ENCODE assay signal across 24 cellular contexts in genomic region chr21:33357177-33357576, GRCh38. TPM values are rescaled to one million over a fixed set of nuclear protein-coding genes. Genes with fewer than 3 reads are reported as not detected.
A peak's percentile ranks its signal among the peaks of the same experiment; 100 is the strongest.
DNase-seq lines count a peak whose midpoint lies in the region; ATAC-seq and TF ChIP-seq lines count a peak whose summit lies in the region.
"Had no signal": no experiment of that assay in that cellular context is flagged by ENCODE, and none has a peak within 500 bp of the region (broad histone marks: within the 10 kb centered on the region; RNA-seq: fewer than 3 reads in every experiment).

No MANE protein-coding gene starts in this region.

- no peaks in the 10 kb centered on the region for H3K9me3 ChIP-seq in subcutaneous abdominal adipose tissue (ENCODE audit: control insufficient read depth in 5 of 5, low read length in 5 of 5)
- no peaks in the 10 kb centered on the region for H3K9me3 ChIP-seq in naive thymus-derived CD4-positive, alpha-beta T cell (ENCODE audit: control insufficient read depth in 2 of 3, low read length in 3 of 3)
- no peaks in the 10 kb centered on the region for H3K9me3 ChIP-seq in effector memory CD4-positive, alpha-beta T cell (ENCODE audit: control insufficient read depth, low read length)
- H3K9me3 ChIP-seq: BE2C, Peyer's patch had no signal

- intact Hi-C loops in activated CD4-positive, alpha-beta T cell treated with anti-CD3 and anti-CD28 coated beads for 36 hours (cut with DNase I, micrococcal nuclease), result loop anchor here in 1 of 2 experiments (10.0 kb wide), 1 partner anchor 522 kb away; no protein-coding TSS in a partner anchor
- intact Hi-C loops in natural killer cell (cut with micrococcal nuclease), result no loop called here
- intact Hi-C loops in naive thymus-derived CD4-positive, alpha-beta T cell (cut with micrococcal nuclease), result no loop called here

- H3K4me3 Mint-ChIP-seq in activated CD4-positive, alpha-beta T cell treated with anti-CD3 and anti-CD28 coated beads for 36 hours, result no peak overlapping the region
- H3K4me3 Mint-ChIP-seq in natural killer cell treated with Interleukin-12 subunit alpha and Interleukin-12 subunit beta and Interleukin-15 and Interleukin-18, amount 100 ng/mL, for 72 hours, result no peak overlapping the region
- H3K4me3 Mint-ChIP-seq in natural killer cell, result no peak overlapping the region
- H3K4me3 Mint-ChIP-seq in brain, result no peak overlapping the region
- no peak overlapping the region for H3K4me3 Mint-ChIP-seq in naive thymus-derived CD4-positive, alpha-beta T cell
- H3K4me3 Mint-ChIP-seq: CD14-positive monocyte, IgD-negative memory B cell had no signal

- TF ChIP-seq CTCF in natural killer cell (IDR thresholded peaks at IDR 0.05) (no peak), brain (conservative IDR thresholded peaks at IDR 0.05) (no peak)

- H3K9me3 Mint-ChIP-seq in activated CD4-positive, alpha-beta T cell treated with anti-CD3 and anti-CD28 coated beads for 36 hours (ENCODE audit: low read depth), result no peaks in the 10 kb centered on the region
- no peaks in the 10 kb centered on the region for H3K9me3 Mint-ChIP-seq in natural killer cell treated with Interleukin-12 subunit alpha and Interleukin-12 subunit beta and Interleukin-15 and Interleukin-18, amount 100 ng/mL, for 72 hours
- H3K9me3 Mint-ChIP-seq in natural killer cell (no peaks in the 10 kb centered on the region), brain (peaks cover 0 to 3% (median 0%) of the 10 kb centered on the region in 5 experiments)
- H3K9me3 Mint-ChIP-seq in naive thymus-derived CD4-positive, alpha-beta T cell, result no peaks in the 10 kb centered on the region

- H3K4me1 Mint-ChIP-seq in activated CD4-positive, alpha-beta T cell treated with anti-CD3 and anti-CD28 coated beads for 36 hours, result peaks cover 18% of the 10 kb centered on the region
- H3K4me1 Mint-ChIP-seq in natural killer cell treated with Interleukin-12 subunit alpha and Interleukin-12 subunit beta and Interleukin-15 and Interleukin-18, amount 100 ng/mL, for 72 hours (ENCODE audit: low read depth in 2 of 2), result peaks cover 11 to 15% of the 10 kb centered on the region in 2 donors
- H3K4me1 Mint-ChIP-seq in natural killer cell, result peaks cover 14 to 20% of the 10 kb centered on the region in 2 donors
- H3K4me1 Mint-ChIP-seq in brain, result peaks cover 14% of the 10 kb centered on the region
- peaks cover 7 to 22% (median 20%) of the 10 kb centered on the region in 7 donors for H3K4me1 Mint-ChIP-seq in naive thymus-derived CD4-positive, alpha-beta T cell

- no peaks in the 10 kb centered on the region for H3K27me3 ChIP-seq in subcutaneous abdominal adipose tissue (ENCODE audit: control insufficient read depth in 5 of 5, insufficient read depth in 4 of 5, low read length in 5 of 5)
- no peaks in the 10 kb centered on the region for H3K27me3 ChIP-seq in naive thymus-derived CD4-positive, alpha-beta T cell (ENCODE audit: control insufficient read depth in 2 of 2, insufficient read depth in 2 of 2, low read length in 2 of 2)
- H3K27me3 ChIP-seq in effector memory CD4-positive, alpha-beta T cell (replicated peaks; ENCODE audit: control insufficient read depth, insufficient read depth, low read length, poor library complexity, severe bottlenecking), result no peaks in the 10 kb centered on the region
- H3K27me3 ChIP-seq: Peyer's patch had no signal

- H3K27me3 Mint-ChIP-seq in activated CD4-positive, alpha-beta T cell treated with anti-CD3 and anti-CD28 coated beads for 36 hours, result no peaks in the 10 kb centered on the region
- peaks cover 4 to 5% of the 10 kb centered on the region in 2 donors for H3K27me3 Mint-ChIP-seq in natural killer cell treated with Interleukin-12 subunit alpha and Interleukin-12 subunit beta and Interleukin-15 and Interleukin-18, amount 100 ng/mL, for 72 hours
- H3K27me3 Mint-ChIP-seq in natural killer cell (ENCODE audit: low read depth in 2 of 2) (peaks cover 2 to 4% of the 10 kb centered on the region in 2 donors), brain (no peaks in the 10 kb centered on the region)
- H3K27me3 Mint-ChIP-seq in naive thymus-derived CD4-positive, alpha-beta T cell, result no peaks in the 10 kb centered on the region

- peaks cover 20 to 33% (median 23%) of the 10 kb centered on the region in 5 donors for H3K36me3 ChIP-seq in subcutaneous abdominal adipose tissue (ENCODE audit: control insufficient read depth in 5 of 5, insufficient read depth in 5 of 5, low read length in 5 of 5)
- peaks cover 0 to 48% (median 5%) of the 10 kb centered on the region in 3 experiments for H3K36me3 ChIP-seq in naive thymus-derived CD4-positive, alpha-beta T cell (ENCODE audit: control insufficient read depth in 2 of 3, insufficient read depth in 3 of 3, low read length in 3 of 3)
- H3K36me3 ChIP-seq in effector memory CD4-positive, alpha-beta T cell (ENCODE audit: control insufficient read depth, insufficient read depth, low read length), result peaks cover 26% of the 10 kb centered on the region

- no peak overlapping the region for H3K4me3 ChIP-seq in subcutaneous abdominal adipose tissue (ENCODE audit: low read depth in 1 of 5, low read length in 5 of 5)
- no peak overlapping the region for H3K4me3 ChIP-seq in naive thymus-derived CD4-positive, alpha-beta T cell (ENCODE audit: low read length)
- no peak overlapping the region for H3K4me3 ChIP-seq in effector memory CD4-positive, alpha-beta T cell (ENCODE audit: insufficient read depth, low read depth, low read length, poor library complexity, severe bottlenecking)
- H3K4me3 ChIP-seq: Peyer's patch had no signal

- DNase-seq in activated CD4-positive, alpha-beta T cell treated with anti-CD3 and anti-CD28 coated beads for 36 hours, result no peak
- no peak for DNase-seq in activated CD4-positive, alpha-beta T cell treated with anti-CD3 and anti-CD28 coated beads, Interleukin-2, amount 50 U/mL, for 1 hour
- DNase-seq in natural killer cell treated with Interleukin-12 subunit alpha and Interleukin-12 subunit beta and Interleukin-15 and Interleukin-18, amount 100 ng/mL, for 72 hours (ENCODE audit: low spot score), result peak; percentile 44
- no peak for DNase-seq in natural killer cell
- DNase-seq in naive thymus-derived CD4-positive, alpha-beta T cell, result no peak
- DNase-seq in effector memory CD4-positive, alpha-beta T cell, result no peak
- DNase-seq: BE2C, DMS153, DND-41, NCI-H1048, NCI-H1417, NCI-H1694, NCI-H2029 treated with DMSO at 0.1 percent for 48 hours, NCI-H2227 treated with DMSO at 0.1 percent for 48 hours, NCI-H526 treated with DMSO at 0.1 percent for 48 hours, OCI-M1, Peyer's patch, SIG-M5 had no signal

- CTCF ChIA-PET in activated CD4-positive, alpha-beta T cell treated with anti-CD3 and anti-CD28 coated beads for 36 hours (lab: Charles Lee), result interaction anchor here (1.7 to 5.4 kb wide), 2 partner anchors 88 to 160 kb away, joined by 4 to 46 read pairs; no protein-coding TSS in a partner anchor
- CTCF ChIA-PET in naive thymus-derived CD4-positive, alpha-beta T cell (lab: Charles Lee), result no interaction called here

- no peak overlapping the region for H3K9ac ChIP-seq in subcutaneous abdominal adipose tissue (ENCODE audit: low read length in 5 of 5)

- POLR2A ChIA-PET in activated CD4-positive, alpha-beta T cell treated with anti-CD3 and anti-CD28 coated beads for 36 hours (lab: Charles Lee), result no interaction called here
- POLR2A ChIA-PET in naive thymus-derived CD4-positive, alpha-beta T cell (lab: Charles Lee), result interaction anchor here (0.6 kb wide), 1 partner anchor 11 kb away, joined by 3 read pairs; no protein-coding TSS in a partner anchor

- peak overlapping the region; percentile 23 for H3K27ac ChIP-seq in subcutaneous abdominal adipose tissue (ENCODE audit: low read depth, low read length)
- no peak overlapping the region for H3K27ac ChIP-seq in naive thymus-derived CD4-positive, alpha-beta T cell (ENCODE audit: low read depth, low read length)
- H3K27ac ChIP-seq in effector memory CD4-positive, alpha-beta T cell (ENCODE audit: insufficient read depth, low read length, poor library complexity, severe bottlenecking), result no peak overlapping the region
- H3K27ac ChIP-seq: 22Rv1, Peyer's patch had no signal

- ATAC-seq in activated CD4-positive, alpha-beta T cell treated with anti-CD3 and anti-CD28 coated beads for 36 hours, result no peak
- no peak for ATAC-seq in natural killer cell treated with Interleukin-12 subunit alpha and Interleukin-12 subunit beta and Interleukin-15 and Interleukin-18, amount 100 ng/mL, for 72 hours
- no peak for ATAC-seq in natural killer cell
- no peak for ATAC-seq in naive thymus-derived CD4-positive, alpha-beta T cell
- ATAC-seq: HCT116 had no signal

- peaks cover 14% of the 10 kb centered on the region for H3K36me3 Mint-ChIP-seq in activated CD4-positive, alpha-beta T cell treated with anti-CD3 and anti-CD28 coated beads for 36 hours (ENCODE audit: low read depth)
- H3K36me3 Mint-ChIP-seq in natural killer cell treated with Interleukin-12 subunit alpha and Interleukin-12 subunit beta and Interleukin-15 and Interleukin-18, amount 100 ng/mL, for 72 hours, result no peaks in the 10 kb centered on the region
- H3K36me3 Mint-ChIP-seq in natural killer cell, result peaks cover 10% of the 10 kb centered on the region
- peaks cover 34% of the 10 kb centered on the region for H3K36me3 Mint-ChIP-seq in brain
- peaks cover 7 to 24% (median 11%) of the 10 kb centered on the region in 5 donors for H3K36me3 Mint-ChIP-seq in naive thymus-derived CD4-positive, alpha-beta T cell

- peaks cover 7 to 18% (median 17%) of the 10 kb centered on the region in 5 donors for H3K4me1 ChIP-seq in subcutaneous abdominal adipose tissue (ENCODE audit: control insufficient read depth in 5 of 5, insufficient read depth in 5 of 5, low read length in 5 of 5)
- H3K4me1 ChIP-seq in naive thymus-derived CD4-positive, alpha-beta T cell (ENCODE audit: control insufficient read depth in 2 of 2, insufficient read depth in 2 of 2, low read length in 2 of 2), result peaks cover 0 to 4% of the 10 kb centered on the region in 2 donors
- H3K4me1 ChIP-seq in effector memory CD4-positive, alpha-beta T cell (ENCODE audit: control insufficient read depth, insufficient read depth, low read length, poor library complexity, severe bottlenecking), result peaks cover 3% of the 10 kb centered on the region
- H3K4me1 ChIP-seq: BE2C had no signal

- peak overlapping the region; percentile 27 for H3K27ac Mint-ChIP-seq in activated CD4-positive, alpha-beta T cell treated with anti-CD3 and anti-CD28 coated beads for 36 hours
- H3K27ac Mint-ChIP-seq in natural killer cell treated with Interleukin-12 subunit alpha and Interleukin-12 subunit beta and Interleukin-15 and Interleukin-18, amount 100 ng/mL, for 72 hours, result no peak overlapping the region
- H3K27ac Mint-ChIP-seq in natural killer cell (no peak overlapping the region), brain (peak overlapping the region in 3 of 5 experiments; percentile 5 to 88 (median 24))
- H3K27ac Mint-ChIP-seq in naive thymus-derived CD4-positive, alpha-beta T cell, result peak overlapping the region in 4 of 9 donors; percentile 25 to 74 (median 60)

RNA-seq across cellular contexts. Expression of gene IFNAR1, which starts 32.4 kb away (rescaled TPM):
- 10 to 100 TPM; 21.8 to 29.6 TPM for total RNA-seq in activated CD4-positive, alpha-beta T cell treated with anti-CD3 and anti-CD28 coated beads for 36 hours
- total RNA-seq in natural killer cell treated with Interleukin-12 subunit alpha and Interleukin-12 subunit beta and Interleukin-15 and Interleukin-18, amount 100 ng/mL, for 72 hours, result 10 to 100 TPM; 16.0 to 16.6 TPM
- total RNA-seq in natural killer cell, result 10 to 100 TPM; 15.0 to 21.3 (median 19.3) TPM
- 14.9 TPM for polyA plus RNA-seq in brain (ENCODE audit: insufficient read depth, low read depth, low replicate concordance)
- 10 to 100 TPM; 24.7 to 60.8 (median 40.0) TPM for total RNA-seq in naive thymus-derived CD4-positive, alpha-beta T cell
- polyA plus RNA-seq in naive thymus-derived CD4-positive, alpha-beta T cell, result 10 to 100 TPM; 62.5 to 76.2 TPM

RNA-seq across cellular contexts. Expression of gene IFNGR2, which starts 46.0 kb away (rescaled TPM):
- 10 to 100 TPM; 16.4 to 18.9 TPM for total RNA-seq in activated CD4-positive, alpha-beta T cell treated with anti-CD3 and anti-CD28 coated beads for 36 hours
- 1 to 10 TPM in 1 of 2 donors, not detected in 1; 1.6 TPM for total RNA-seq in natural killer cell treated with Interleukin-12 subunit alpha and Interleukin-12 subunit beta and Interleukin-15 and Interleukin-18, amount 100 ng/mL, for 72 hours
- 10 to 100 TPM in 1 of 3 donors, 1 to 10 TPM in 2; 3.6 to 16.5 (median 8.6) TPM for total RNA-seq in natural killer cell
- polyA plus RNA-seq in brain (ENCODE audit: insufficient read depth, low read depth, low replicate concordance), result 40.4 TPM
- total RNA-seq in naive thymus-derived CD4-positive, alpha-beta T cell, result 10 to 100 TPM in 4 of 5 experiments, 1 to 10 TPM in 1; 9.1 to 80.5 (median 33.7) TPM
- 10 to 100 TPM; 29.8 to 39.2 TPM for polyA plus RNA-seq in naive thymus-derived CD4-positive, alpha-beta T cell

Comparison
In these comparisons a context has a peak if more than half of its experiments do, and no peak if none do; other contexts are left out.
1. H3K27ac Mint-ChIP-seq: peak in activated CD4-positive, alpha-beta T cell treated with anti-CD3 and anti-CD28 coated beads for 36 hours (single experiment) and brain (3 of 5); none in natural killer cell treated with Interleukin-12 subunit alpha and Interleukin-12 subunit beta and Interleukin-15 and Interleukin-18, amount 100 ng/mL, for 72 hours (0 of 2) and natural killer cell (0 of 2).